17 cellular contexts compared by ENCODE assay signal in the genomic region with DNA sequence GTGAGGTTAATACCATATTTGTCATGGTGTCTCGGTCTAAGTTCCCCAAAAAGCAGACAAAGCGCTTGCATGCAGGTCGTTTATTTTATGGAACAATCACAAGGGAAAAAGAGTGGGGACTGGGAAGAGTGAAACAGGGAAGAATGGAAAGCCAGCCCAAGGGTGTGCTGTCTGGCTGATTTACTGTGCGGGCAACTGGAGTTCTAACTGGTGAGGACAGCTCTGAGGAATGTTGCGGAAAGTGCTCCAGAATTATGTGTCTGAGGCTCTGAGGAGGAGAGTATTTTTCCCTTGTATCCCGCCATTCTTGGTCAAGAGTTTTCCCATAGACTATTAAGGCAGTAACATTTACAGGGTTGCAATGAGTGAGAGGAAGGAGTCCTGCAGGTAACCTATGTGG.
A peak's percentile ranks its signal among the peaks of the same experiment; 100 is the strongest.
DNase-seq lines count a peak whose midpoint lies in the region; ATAC-seq and TF ChIP-seq lines count a peak whose summit lies in the region.
"Had no signal": no experiment of that assay in that cellular context is flagged by ENCODE, and none has a peak within 500 bp of the region (broad histone marks: within the 10 kb centered on the region; RNA-seq: fewer than 3 reads in every experiment).

No MANE protein-coding gene starts in this region.

- H3K36me3 ChIP-seq in gastroesophageal sphincter = no peaks in the 10 kb centered on the region
- H3K36me3 ChIP-seq: BE2C, HAP-1 had no signal

- peaks cover 11% of the 10 kb centered on the region for H3K4me1 Mint-ChIP-seq in nephron progenitor cell
- H3K4me1 Mint-ChIP-seq: IgD-negative memory B cell had no signal

- TF ChIP-seq CTCF in gastroesophageal sphincter (IDR thresholded peaks at IDR 0.05) (no peak), nephron progenitor cell (IDR thresholded peaks at IDR 0.05) (no peak)

- DNase-seq in A172 (ENCODE audit: low spot score) (peak; percentile 71), M059J (ENCODE audit: low read depth) (peak; percentile 8), nephron progenitor cell (peak; percentile 12), AG08396 (ENCODE audit: low spot score) (no peak)
- DNase-seq: 8988T; ACHN; BE2C; CD8-positive, alpha-beta T cell; COR-L47; DMS53 had no signal

- no peaks in the 10 kb centered on the region for H3K27me3 ChIP-seq in gastroesophageal sphincter
- H3K27me3 ChIP-seq: BE2C had no signal

- no peaks in the 10 kb centered on the region for H3K9me3 ChIP-seq in gastroesophageal sphincter
- H3K9me3 ChIP-seq: BE2C, HAP-1 had no signal

- 18 to 41% methylated on average over 4 to 6 of the region's 6 CpGs for WGBS in gastroesophageal sphincter (ENCODE audit: low coverage in 1 of 2), 2 donors

- TF ChIP-seq EP300 in gastroesophageal sphincter (IDR thresholded peaks at IDR 0.05) = no peak

- peak overlapping the region; percentile 17 for H3K27ac Mint-ChIP-seq in nephron progenitor cell
- H3K27ac Mint-ChIP-seq: CD8-positive, alpha-beta T cell; IgD-negative memory B cell had no signal

- H3K4me3 Mint-ChIP-seq in nephron progenitor cell = no peak overlapping the region
- H3K4me3 Mint-ChIP-seq: CD8-positive, alpha-beta T cell; IgD-negative memory B cell had no signal

- ATAC-seq in gastroesophageal sphincter (peak; percentile 34), HG03469 (IDR thresholded peaks at IDR 0.05; ENCODE audit: unreplicated experiment) (no peak), GM21515 (IDR thresholded peaks at IDR 0.05; ENCODE audit: unreplicated experiment) (no peak)
- ATAC-seq: CD8-positive, alpha-beta T cell; GM12878 had no signal

- H3K36me3 Mint-ChIP-seq in nephron progenitor cell (ENCODE audit: low read depth) = no peaks in the 10 kb centered on the region
- H3K36me3 Mint-ChIP-seq: CD8-positive, alpha-beta T cell had no signal

- TF ChIP-seq POLR2A in gastroesophageal sphincter (IDR thresholded peaks at IDR 0.05) = no peak

- H3K4me1 ChIP-seq in gastroesophageal sphincter = peaks cover 0 to 17% (median 0%) of the 10 kb centered on the region in 3 donors
- H3K4me1 ChIP-seq: BE2C, HAP-1 had no signal

- H3K27me3 Mint-ChIP-seq in nephron progenitor cell (ENCODE audit: low read depth, poor library complexity) = no peaks in the 10 kb centered on the region
- H3K27me3 Mint-ChIP-seq: IgD-negative memory B cell had no signal

- no peaks in the 10 kb centered on the region for H3K9me3 Mint-ChIP-seq in nephron progenitor cell
- H3K9me3 Mint-ChIP-seq: CD8-positive, alpha-beta T cell had no signal

- H3K4me3 ChIP-seq in gastroesophageal sphincter = no peak overlapping the region
- H3K4me3 ChIP-seq: GM12878, HAP-1 had no signal

- H3K27ac ChIP-seq in gastroesophageal sphincter = peak overlapping the region in 2 of 4 donors; percentile 16 to 66
- H3K27ac ChIP-seq: C4-2B had no signal
